1 cellular context compared by ENCODE assay signal in genomic region chr3:140941434-140942220, GRCh38.
TF ChIP-seq lines count a peak whose summit lies in the region.

TSS of gene SLC25A36 (plus strand) at chr3:140941836. CDS start at chr3:140942055, 219 bp downstream.

TF ChIP-seq in HepG2, 621 proteins besides CTCF, POLR2A, EP300 and RAD21 (continued from another document and continues in another):
- TF ChIP-seq FOXO1 (CRISPR knock-in tag; IDR thresholded peaks at IDR 0.05) (peak; percentile 28; the same call in 1 of the 2 replicates), ZNF230 (CRISPR knock-in tag; IDR thresholded peaks at IDR 0.05) (peak; percentile 87), ZNF570 (CRISPR knock-in tag; IDR thresholded peaks at IDR 0.05; ENCODE audit: borderline replicate concordance) (peak; percentile 88; the same call in 1 of the 2 replicates), NFE2L1 (CRISPR knock-in tag; IDR thresholded peaks at IDR 0.05; ENCODE audit: borderline replicate concordance) (peak; percentile 82; the same call in 1 of the 2 replicates), MLLT10 (CRISPR knock-in tag; IDR thresholded peaks at IDR 0.05) (no peak), TARDBP (CRISPR knock-in tag; IDR thresholded peaks at IDR 0.05) (peak; percentile 81), TMF1 (CRISPR knock-in tag; IDR thresholded peaks at IDR 0.05; ENCODE audit: low read depth) (0 out of 2 replicates have a peak, but pooled peaks have one; percentile 30), BCL3 (CRISPR knock-in tag; IDR thresholded peaks at IDR 0.05) (peak; percentile 94), THAP9 (CRISPR knock-in tag; IDR thresholded peaks at IDR 0.05; ENCODE audit: borderline replicate concordance) (peak; percentile 87), CCAR2 (optimal IDR thresholded peaks at IDR 0.05; ENCODE audit: low read depth, low read length) (no peak), SKI (IDR thresholded peaks at IDR 0.05; ENCODE audit: partially characterized antibody) (peak; percentile 64), MAFG (CRISPR knock-in tag; IDR thresholded peaks at IDR 0.05) (no peak), ZFP90 (CRISPR knock-in tag; IDR thresholded peaks at IDR 0.05; ENCODE audit: borderline replicate concordance) (peak; percentile 69; the same call in 1 of the 2 replicates), SIX1 (CRISPR knock-in tag; IDR thresholded peaks at IDR 0.05; ENCODE audit: borderline replicate concordance) (0 out of 2 replicates have a peak, but pooled peaks have one; percentile 13), TRIM24 (CRISPR knock-in tag; IDR thresholded peaks at IDR 0.05) (no peak), GABPB1 (CRISPR knock-in tag; IDR thresholded peaks at IDR 0.05) (peak; percentile 80), CC2D1A (CRISPR knock-in tag; IDR thresholded peaks at IDR 0.05) (0 out of 2 replicates have a peak, but pooled peaks have one; percentile 95), ZNF282 (IDR thresholded peaks at IDR 0.05; ENCODE audit: partially characterized antibody) (no peak), SKIL (CRISPR knock-in tag; IDR thresholded peaks at IDR 0.05; ENCODE audit: borderline replicate concordance) (peak; percentile 88), ARNTL (CRISPR knock-in tag; IDR thresholded peaks at IDR 0.05) (peak; percentile 98), JUND (CRISPR knock-in tag; IDR thresholded peaks at IDR 0.05) (0 out of 2 replicates have a peak, but pooled peaks have one; percentile 24), KDM3A (CRISPR knock-in tag; IDR thresholded peaks at IDR 0.05; ENCODE audit: low read depth) (peak; percentile 91), ZNF781 (CRISPR knock-in tag; IDR thresholded peaks at IDR 0.05; ENCODE audit: borderline replicate concordance, not compliant biosample characterization) (peak; percentile 74), ZBTB2 (CRISPR knock-in tag; IDR thresholded peaks at IDR 0.05; ENCODE audit: low read depth) (peak; percentile 75; the same call in 1 of the 2 replicates), ZNF546 (CRISPR knock-in tag; conservative IDR thresholded peaks at IDR 0.05) (peak; percentile 74), ZNF746 (CRISPR knock-in tag; IDR thresholded peaks at IDR 0.05) (no peak; the same call in 1 of the 2 replicates), RFX1 (IDR thresholded peaks at IDR 0.05) (no peak), POGK (CRISPR knock-in tag; conservative IDR thresholded peaks at IDR 0.05) (peak; percentile 92), MATR3 (CRISPR knock-in tag; IDR thresholded peaks at IDR 0.05) (no peak), CEBPG (CRISPR knock-in tag; IDR thresholded peaks at IDR 0.05) (peak; percentile 42; the same call in 1 of the 2 replicates), SNAI1 (CRISPR knock-in tag; IDR thresholded peaks at IDR 0.05; ENCODE audit: borderline replicate concordance) (peak; percentile 72; the same call in 1 of the 2 replicates), HOXA3 (CRISPR knock-in tag; IDR thresholded peaks at IDR 0.05) (peak; percentile 98), ZBTB46 (CRISPR knock-in tag; IDR thresholded peaks at IDR 0.05; ENCODE audit: borderline replicate concordance) (no peak), RCOR2 (CRISPR knock-in tag; IDR thresholded peaks at IDR 0.05) (peak; percentile 72), ZNF780A (CRISPR knock-in tag; IDR thresholded peaks at IDR 0.05) (peak; percentile 76), ZNF414 (CRISPR knock-in tag; IDR thresholded peaks at IDR 0.05) (peak; percentile 88), SAFB2 (CRISPR knock-in tag; IDR thresholded peaks at IDR 0.05; ENCODE audit: borderline replicate concordance, low read depth) (no peak; the same call in 1 of the 2 replicates), ZFP41 (CRISPR knock-in tag; IDR thresholded peaks at IDR 0.05; ENCODE audit: borderline replicate concordance) (peak; percentile 99), ZNF281 (CRISPR knock-in tag; IDR thresholded peaks at IDR 0.05; ENCODE audit: borderline replicate concordance) (peak; percentile 89), NCOR1 (IDR thresholded peaks at IDR 0.05; ENCODE audit: borderline replicate concordance, low read length) (peak; percentile 63; the same call in 1 of the 2 replicates), ZNF234 (CRISPR knock-in tag; conservative IDR thresholded peaks at IDR 0.05) (0 out of 2 replicates have a peak, but pooled peaks have one; percentile 68), ZNF775 (CRISPR knock-in tag; IDR thresholded peaks at IDR 0.05; ENCODE audit: borderline replicate concordance) (no peak; the same call in 1 of the 2 replicates), ADNP (CRISPR knock-in tag; IDR thresholded peaks at IDR 0.05) (no peak), E2F5 (CRISPR knock-in tag; conservative IDR thresholded peaks at IDR 0.05) (peak; percentile 89), ZNF451 (CRISPR knock-in tag; IDR thresholded peaks at IDR 0.05) (peak; percentile 97), ZNF563 (CRISPR knock-in tag; IDR thresholded peaks at IDR 0.05) (peak; percentile 97), ZUFSP (CRISPR knock-in tag; IDR thresholded peaks at IDR 0.05; ENCODE audit: borderline replicate concordance) (no peak), ZNF550 (CRISPR knock-in tag; IDR thresholded peaks at IDR 0.05; ENCODE audit: borderline replicate concordance) (no peak)
